In genomic region chr2:173898178-173898668, GRCh38 we compare ENCODE assay signal across 9 cellular contexts.
DNase-seq lines count a peak whose midpoint lies in the region; ATAC-seq, FAIRE-seq and TF ChIP-seq lines count a peak whose summit lies in the region.
"Had no signal": no experiment of that assay in that cellular context is flagged by ENCODE, and none has a peak within 500 bp of the region (broad histone marks: within the 10 kb centered on the region; RNA-seq: fewer than 3 reads in every experiment).

No MANE protein-coding gene starts in this region.

- ATAC-seq in HG03045 (IDR thresholded peaks at IDR 0.05; ENCODE audit: unreplicated experiment) = peak; percentile 88

- H3K4me3 Mint-ChIP-seq in CD14-positive monocyte = peak overlapping the region in 1 of 2 donors; percentile 2

- FAIRE-seq in GM19239 (lab: Jason Lieb, UNC) = peak; percentile 99

- no peak for TF ChIP-seq CTCF in CD14-positive monocyte (IDR thresholded peaks at IDR 0.05)

- H3K27me3 ChIP-seq in MG63 = no peaks in the 10 kb centered on the region
- H3K27me3 ChIP-seq: transverse colon had no signal

- no peak overlapping the region for H3K4me3 ChIP-seq in MG63
- H3K4me3 ChIP-seq: transverse colon had no signal

- intact Hi-C loops in CD14-positive monocyte (cut with micrococcal nuclease) = no loop called here

- H3K27ac Mint-ChIP-seq in CD14-positive monocyte = peak overlapping the region; percentile 11 to 88 (median 85)

- peaks cover 0 to 2% (median 0%) of the 10 kb centered on the region in 3 donors for H3K27me3 Mint-ChIP-seq in CD14-positive monocyte (ENCODE audit: low read depth in 3 of 3)

- DNase-seq in CD14-positive monocyte (ENCODE audit: low spot score) (no peak), GM19239 (ENCODE audit: insufficient read length, low spot score) (peak; percentile 40), SIG-M5 (lab: John Stamatoyannopoulos, UW) (peak; percentile 40), foreskin melanocyte (no peak), DMS153 (lab: John Stamatoyannopoulos, UW) (no peak), MG63 (no peak), NCI-H226 (no peak)
- DNase-seq: transverse colon had no signal

- H3K36me3 Mint-ChIP-seq in CD14-positive monocyte = peaks cover 0 to 7% of the 10 kb centered on the region in 2 donors

- H3K36me3 ChIP-seq in MG63 = peaks cover 4% of the 10 kb centered on the region; the same call in 1 of the 2 replicates
- H3K36me3 ChIP-seq: transverse colon had no signal

- no peaks in the 10 kb centered on the region for H3K9me3 Mint-ChIP-seq in CD14-positive monocyte

- peaks cover 31% of the 10 kb centered on the region for H3K4me1 Mint-ChIP-seq in CD14-positive monocyte

- no peaks in the 10 kb centered on the region for H3K9me3 ChIP-seq in MG63
- H3K9me3 ChIP-seq: transverse colon had no signal

Comparison
In these comparisons a context has a peak if more than half of its experiments do, and no peak if none do; other contexts are left out.
1. DNase-seq: peak in GM19239 (single experiment) and SIG-M5 (single experiment); none in CD14-positive monocyte (single experiment), foreskin melanocyte (single experiment), DMS153 (single experiment), MG63 (single experiment) and NCI-H226 (single experiment).